ENCODE assay signal across 8 cellular contexts in the genomic region with DNA sequence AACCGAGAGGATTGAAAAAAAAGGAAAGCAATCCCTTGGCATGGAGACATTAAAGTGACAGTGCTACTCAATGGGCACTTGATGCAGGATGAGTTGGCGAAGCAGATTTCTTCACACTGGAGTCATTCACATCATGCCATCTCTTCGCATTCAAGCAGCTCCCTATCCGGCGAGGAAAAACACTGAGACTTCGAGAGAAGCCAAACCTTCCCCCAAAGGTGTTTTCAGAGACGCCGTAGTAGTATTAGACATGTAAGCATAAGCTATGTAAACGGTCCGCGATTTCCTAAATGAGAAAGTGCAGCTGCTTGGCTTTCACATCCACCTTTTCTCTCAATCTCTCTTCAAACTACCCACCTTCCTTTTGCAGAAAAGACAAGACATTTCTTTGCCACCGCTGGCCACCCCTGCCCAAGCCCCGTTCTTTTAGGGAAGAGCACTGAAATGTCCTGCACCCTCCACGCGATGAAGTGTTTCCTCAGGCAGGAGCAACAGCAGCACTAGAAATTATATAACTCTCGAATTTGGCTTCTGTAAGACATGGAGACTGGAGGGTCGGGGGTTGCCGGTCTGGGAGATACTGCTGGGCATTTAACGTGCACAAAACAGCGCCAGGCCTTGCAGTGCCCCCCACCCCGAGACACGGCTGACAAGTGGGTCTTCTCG. TPM values are rescaled to one million over a fixed set of nuclear protein-coding genes. Genes with fewer than 3 reads are reported as not detected.
DNase-seq lines count a peak whose midpoint lies in the region; ATAC-seq, FAIRE-seq and TF ChIP-seq lines count a peak whose summit lies in the region.

A gene (minus strand): TSS at position 13 of the 666 bp plus-strand sequence.

- H4K20me1 ChIP-seq in SK-N-SH (ENCODE audit: insufficient read depth) (no peaks in the 10 kb centered on the region), HepG2 (ENCODE audit: insufficient read depth, low read length) (no peaks in the 10 kb centered on the region)

- peak within 1 kb of the TSS; percentile 95 for H3K4me3 Mint-ChIP-seq in dendritic cell treated with granulocyte-macrophage colony-stimulating factor and Interleukin-4, amounts not matched to agents 40 ng/mL and 50 ng/mL, for 4 days

- no peak for FAIRE-seq in HepG2 (lab: Jason Lieb, UNC)

- no peak for TF ChIP-seq CTCF in SK-N-SH (IDR thresholded peaks at IDR 0.05)
- no peak; the same call in 1 of the 2 replicates for TF ChIP-seq CTCF in HepG2 (CRISPR knock-in tag; IDR thresholded peaks at IDR 0.05)

- TF ChIP-seq POLR2A in HepG2 (IDR thresholded peaks at IDR 0.05; ENCODE audit: insufficient read depth in 1 of 2, low read depth in 2 of 2, low read length in 2 of 2), result no peak

- POLR2A ChIA-PET in SK-N-SH (lab: Yijun Ruan, JAX) (interaction anchor here (1.6 to 2.0 kb wide), 3 partner anchors 20 to 37 kb away, joined by 7 to 16 read pairs (median 14); a partner anchor contains a TSS), HepG2 (lab: Yijun Ruan, JAX) (interaction anchor here (0.9 to 3.0 kb wide), 9 partner anchors 11 to 618 kb away, joined by 3 to 41 read pairs (median 5); a partner anchor contains a TSS)

- no peak for TF ChIP-seq RAD21 in SK-N-SH (IDR thresholded peaks at IDR 0.05; ENCODE audit: low read length)
- TF ChIP-seq RAD21 in HepG2 (CRISPR knock-in tag; IDR thresholded peaks at IDR 0.05), result no peak

- H3K4me2 ChIP-seq in SK-N-SH, result peak within 1 kb of the TSS; percentile 82
- peak within 1 kb of the TSS; percentile 91 for H3K4me2 ChIP-seq in HepG2 (ENCODE audit: low read depth, low read length)

- no peaks in the 10 kb centered on the region for H3K9me3 Mint-ChIP-seq in dendritic cell treated with granulocyte-macrophage colony-stimulating factor and Interleukin-4, amounts not matched to agents 40 ng/mL and 50 ng/mL, for 4 days

- peaks cover 0 to 3% of the 10 kb centered on the region in 2 experiments; a peak in 3 of 4 replicates for H3K4me1 ChIP-seq in SK-N-SH (ENCODE audit: control insufficient read depth in 1 of 2, insufficient read depth in 2 of 2, low read depth in 1 of 2, low read length in 1 of 2)
- H3K4me1 ChIP-seq in HepG2 (ENCODE audit: insufficient read depth, low read length), result peaks cover 27% of the 10 kb centered on the region
- peaks cover 3 to 29% (median 20%) of the 10 kb centered on the region in 5 donors for H3K4me1 ChIP-seq in subcutaneous abdominal adipose tissue (ENCODE audit: control insufficient read depth in 5 of 5, insufficient read depth in 5 of 5, low read length in 5 of 5)

- peak within 1 kb of the TSS; percentile 72 to 87 for H3K4me3 ChIP-seq in SK-N-SH (ENCODE audit: low read depth in 2 of 2, low read length in 1 of 2)
- H3K4me3 ChIP-seq in HepG2 (replicated peaks in 1 of 3; ENCODE audit: insufficient read depth in 1 of 3, low read depth in 2 of 3, low read length in 3 of 3), result peak within 1 kb of the TSS; percentile 61 to 88 (median 81)
- H3K4me3 ChIP-seq in subcutaneous abdominal adipose tissue (ENCODE audit: low read depth in 1 of 5, low read length in 5 of 5), result peak within 1 kb of the TSS; percentile 89 to 98 (median 93)

- H3K27me3 ChIP-seq in SK-N-SH (ENCODE audit: insufficient read depth), result no peaks in the 10 kb centered on the region
- H3K27me3 ChIP-seq in HepG2 (ENCODE audit: control insufficient read depth in 1 of 2, insufficient read depth in 2 of 2, low read length in 2 of 2), result no peaks in the 10 kb centered on the region; a peak in 1 of 5 replicates
- H3K27me3 ChIP-seq in subcutaneous abdominal adipose tissue (ENCODE audit: control insufficient read depth in 5 of 5, insufficient read depth in 4 of 5, low read length in 5 of 5), result no peaks in the 10 kb centered on the region

- H2AFZ ChIP-seq in SK-N-SH (ENCODE audit: low read depth) (peak within 1 kb of the TSS; percentile 78), HepG2 (ENCODE audit: low read length) (peak within 1 kb of the TSS; percentile 96)

- H3K9ac ChIP-seq in SK-N-SH, result peak within 1 kb of the TSS; percentile 67
- H3K9ac ChIP-seq in HepG2 (ENCODE audit: insufficient read depth, low read depth, low read length), result peak within 1 kb of the TSS; percentile 61
- peak within 1 kb of the TSS; percentile 88 to 95 (median 91) for H3K9ac ChIP-seq in subcutaneous abdominal adipose tissue (ENCODE audit: low read length in 5 of 5)

- H3K27me3 Mint-ChIP-seq in dendritic cell treated with granulocyte-macrophage colony-stimulating factor and Interleukin-4, amounts not matched to agents 40 ng/mL and 50 ng/mL, for 4 days, result peaks cover 2% of the 10 kb centered on the region

- H3K9me3 ChIP-seq in SK-N-SH (no peaks in the 10 kb centered on the region), HepG2 (ENCODE audit: low read length) (no peaks in the 10 kb centered on the region), subcutaneous abdominal adipose tissue (ENCODE audit: control insufficient read depth in 5 of 5, low read length in 5 of 5) (no peaks in the 10 kb centered on the region)

- peak; percentile 4 for ATAC-seq in HG02642 (IDR thresholded peaks at IDR 0.05; ENCODE audit: poor library complexity, unreplicated experiment)
- ATAC-seq in HepG2, result peak; percentile 45

- H3K4me1 Mint-ChIP-seq in dendritic cell treated with granulocyte-macrophage colony-stimulating factor and Interleukin-4, amounts not matched to agents 40 ng/mL and 50 ng/mL, for 4 days (ENCODE audit: low read depth), result peaks cover 21% of the 10 kb centered on the region

- H3K36me3 ChIP-seq in SK-N-SH (replicated peaks in 1 of 2; ENCODE audit: control insufficient read depth in 1 of 2, insufficient read depth in 2 of 2, low read length in 1 of 2) (peaks cover 10 to 11% of the 10 kb centered on the region in 2 experiments), HepG2 (replicated peaks in 1 of 2; ENCODE audit: control insufficient read depth in 1 of 2, insufficient read depth in 2 of 2, low read length in 2 of 2) (peaks cover 0 to 3% of the 10 kb centered on the region in 2 experiments; a peak in 1 of 5 replicates), subcutaneous abdominal adipose tissue (ENCODE audit: control insufficient read depth in 5 of 5, insufficient read depth in 5 of 5, low read length in 5 of 5) (peaks cover 0 to 8% (median 3%) of the 10 kb centered on the region in 5 donors)

- no peaks in the 10 kb centered on the region for H3K9me2 ChIP-seq in SK-N-SH

- H3K27ac Mint-ChIP-seq in dendritic cell treated with granulocyte-macrophage colony-stimulating factor and Interleukin-4, amounts not matched to agents 40 ng/mL and 50 ng/mL, for 4 days, result peak within 1 kb of the TSS; percentile 93

- intact Hi-C loops in dendritic cell treated with granulocyte-macrophage colony-stimulating factor and Interleukin-4, amounts not matched to agents 40 ng/mL and 50 ng/mL, for 4 days (cut with micrococcal nuclease), result loop anchor here (10.0 kb wide), 1 partner anchor 677 kb away; a partner anchor contains a TSS
- intact Hi-C loops in HepG2 (cut with micrococcal nuclease; ENCODE audit: unreplicated experiment), result loop anchor here (10.0 kb wide), 1 partner anchor 437 kb away; a partner anchor contains a TSS

- BruUV-seq in HepG2 (replicated peaks; lab: Mats Ljungman, UMichigan), result no TSS peak

- WGBS in SK-N-SH (ENCODE audit: low lambda C conversion rate), result 3% methylated on average over 23 of the region's 23 CpGs
- 2% methylated on average over 20 of the region's 23 CpGs for WGBS in HepG2 (ENCODE audit: low lambda C conversion rate)

- in situ Hi-C loops in HepG2 (cut with HindIII; ENCODE audit: extremely low pct_ligation_motif_present, low pct_unique_long_range_greater_than_20kb), result loop anchor here (25.0 kb wide), 1 partner anchor 635 kb away; no protein-coding TSS in a partner anchor

- H3F3A ChIP-seq in SK-N-SH (replicated peaks; ENCODE audit: insufficient read depth), result no peaks in the 10 kb centered on the region

- peaks cover 34% of the 10 kb centered on the region for H3K36me3 Mint-ChIP-seq in dendritic cell treated with granulocyte-macrophage colony-stimulating factor and Interleukin-4, amounts not matched to agents 40 ng/mL and 50 ng/mL, for 4 days (ENCODE audit: low read depth)

- H3K79me2 ChIP-seq in SK-N-SH (ENCODE audit: insufficient read depth) (peaks cover 39% of the 10 kb centered on the region), HepG2 (ENCODE audit: insufficient read depth, low read length) (peaks cover 32% of the 10 kb centered on the region)

- CTCF ChIA-PET in SK-N-SH (lab: Yijun Ruan, JAX) (interaction anchor here (0.8 to 1.0 kb wide), 2 partner anchors 10 to 31 kb away, joined by 3 read pairs; no protein-coding TSS in a partner anchor), HepG2 (lab: Yijun Ruan, JAX; ENCODE audit: low intra/inter-chr PET ratio, low total read pairs) (no interaction called here)

- no peak for TF ChIP-seq EP300 in SK-N-SH (IDR thresholded peaks at IDR 0.05; ENCODE audit: borderline replicate concordance in 1 of 2, low read depth in 1 of 2, low read length in 1 of 2)
- TF ChIP-seq EP300 in HepG2 (IDR thresholded peaks at IDR 0.05; ENCODE audit: low read depth in 2 of 2, low read length in 2 of 2), result no peak
- TF ChIP-seq EP300 in HepG2 (CRISPR knock-in tag; IDR thresholded peaks at IDR 0.05; ENCODE audit: borderline replicate concordance), result no peak

- peak; percentile 53 for DNase-seq in EL
- DNase-seq in SK-N-SH, result peak; percentile 21
- DNase-seq in HepG2 (ENCODE audit: low spot score), result no peak
- no peak for DNase-seq in NOMO-1 treated with dmso at 0.1 percent for 144 hours (lab: John Stamatoyannopoulos, UW; ENCODE audit: unreplicated experiment)
- DNase-seq in stimulated activated naive CD4-positive, alpha-beta T cell treated with Interleukin-2 at 50 U/mL for 16 hours (lab: John Stamatoyannopoulos, UW), result no peak

- H3K27ac ChIP-seq in SK-N-SH (ENCODE audit: low read depth in 2 of 2, low read length in 1 of 2) (peak within 1 kb of the TSS; percentile 68 to 84), HepG2 (ENCODE audit: extremely low read length, insufficient read depth, low read length) (peak within 1 kb of the TSS; percentile 51), subcutaneous abdominal adipose tissue (ENCODE audit: low read depth, low read length) (peak within 1 kb of the TSS; percentile 96)

RNA-seq across cellular contexts. Expression of the gene that starts here (rescaled TPM):
- polyA plus RNA-seq in SK-N-SH (2012; rRNA removed) (0.21 and 0.31 TPM in 2 replicates), HepG2 (2011; rRNA removed) (0.34 and 0.46 TPM in 2 replicates)
- polyA plus RNA-seq in SK-N-SH (2012; cell fraction: cytosol; rRNA removed), result 0.28 and 0.31 TPM in 2 replicates
- 0.43 and 0.80 TPM in 2 replicates for polyA plus RNA-seq in SK-N-SH (2012; cell fraction: nucleus; rRNA removed)
- total RNA-seq in HepG2 (2016; rRNA removed; fragmentation: Illumina TruSeq; extraction: Trizol), result 1.0 and 1.1 TPM in 2 replicates
- 0.26 and 0.30 TPM in 2 replicates for total RNA-seq in HepG2 (2016; cell fraction: cytosol; rRNA removed; fragmentation: Illumina TruSeq; extraction: Trizol; ENCODE audit: low read depth)
- total RNA-seq in HepG2 (2016; cell fraction: insoluble cytoplasmic fraction; rRNA removed; fragmentation: Illumina TruSeq; extraction: Trizol), result 0.73 and 0.87 TPM in 2 replicates
- total RNA-seq in HepG2 (2016; cell fraction: membrane; rRNA removed; fragmentation: Illumina TruSeq; extraction: Trizol), result 0.48 and 1.1 TPM in 2 replicates
- 1.8 and 2.9 TPM in 2 replicates for total RNA-seq in HepG2 (2016; cell fraction: nucleus; rRNA removed; fragmentation: Illumina TruSeq; extraction: Trizol)
- 0.11 and 0.23 TPM in 2 replicates for polyA plus RNA-seq in HepG2 (2011; cell fraction: cytosol; rRNA removed)
- polyA plus RNA-seq in HepG2 (2011; cell fraction: nucleus; rRNA removed), result 0.90 and 0.92 TPM in 2 replicates
- 0.75 and 1.2 TPM in 2 replicates for polyA plus RNA-seq in HepG2 (2012)
- polyA plus RNA-seq in HepG2 (2016; cell fraction: cytosol; fragmentation: Illumina TruSeq; extraction: Trizol; ENCODE audit: low read depth), result 0.08 TPM in 1 of 2 replicates, not detected in the other
- polyA plus RNA-seq in HepG2 (2016; cell fraction: insoluble cytoplasmic fraction; fragmentation: Illumina TruSeq; extraction: Trizol; ENCODE audit: low read depth), result 0.52 and 0.61 TPM in 2 replicates
- polyA plus RNA-seq in HepG2 (2016; cell fraction: membrane; fragmentation: Illumina TruSeq; extraction: Trizol; ENCODE audit: low read depth), result 0.21 and 0.35 TPM in 2 replicates
- polyA plus RNA-seq in HepG2 (2016; cell fraction: nucleus; fragmentation: Illumina TruSeq; extraction: Trizol; ENCODE audit: insufficient read depth, low read depth), result 0.83 and 1.5 TPM in 2 replicates
- 2.3 and 11.1 TPM in 2 replicates for polyA minus RNA-seq in HepG2 (2011; rRNA and poly(A)+ RNA removed; ENCODE audit: low replicate concordance)
- polyA minus RNA-seq in HepG2 (2011; cell fraction: cytosol; rRNA and poly(A)+ RNA removed), result 0.59 and 0.97 TPM in 2 replicates
- 9.3 and 12.7 TPM in 2 replicates for polyA minus RNA-seq in HepG2 (2011; cell fraction: nucleus; rRNA and poly(A)+ RNA removed)

Comparison
In these comparisons a context has a peak if more than half of its experiments do, and no peak if none do; other contexts are left out.
1. Peak in DNase-seq, H3K4me3 ChIP-seq, H3K27ac ChIP-seq, H3K9ac ChIP-seq and H3K4me2 ChIP-seq in SK-N-SH; RNA of the gene not detected or under 1 TPM.